Comparison of ENCODE assay signal across 11 cellular contexts in the genomic region with DNA sequence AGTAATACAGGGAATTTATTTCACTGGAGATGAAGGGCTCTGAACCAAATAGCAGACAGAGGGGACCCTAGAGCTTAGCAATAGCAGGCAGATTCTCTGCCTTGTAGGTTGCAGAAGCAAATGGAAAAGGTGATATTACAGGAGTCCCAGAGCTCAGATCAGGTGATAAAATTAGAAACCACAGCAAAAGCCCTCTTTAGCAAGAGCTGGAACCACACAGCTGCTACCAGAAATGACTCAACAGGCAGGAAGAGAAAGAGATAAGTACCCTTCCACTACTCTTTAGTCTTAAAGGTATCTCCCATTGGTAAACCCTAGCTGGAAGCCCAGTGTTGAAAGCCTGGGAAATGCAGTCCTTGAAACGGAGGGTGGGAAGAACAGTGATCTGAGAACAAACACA.
A peak's percentile ranks its signal among the peaks of the same experiment; 100 is the strongest.
DNase-seq lines count a peak whose midpoint lies in the region; ATAC-seq and TF ChIP-seq lines count a peak whose summit lies in the region.
"Had no signal": no experiment of that assay in that cellular context is flagged by ENCODE, and none has a peak within 500 bp of the region (broad histone marks: within the 10 kb centered on the region; RNA-seq: fewer than 3 reads in every experiment).

No MANE protein-coding gene starts in this region.

- peaks cover 12% of the 10 kb centered on the region for H3K4me1 ChIP-seq in adipocyte (ENCODE audit: control insufficient read depth, insufficient read depth, low read length)
- H3K4me1 ChIP-seq: psoas muscle had no signal

- H3K9ac ChIP-seq in adipocyte (ENCODE audit: low read length): no peak overlapping the region

- TF ChIP-seq CTCF in GM13977 (IDR thresholded peaks at IDR 0.05; ENCODE audit: extremely low read depth, insufficient read depth, missing control alignments): no peak

- DNase-seq in GM13977 (ENCODE audit: low spot score) (peak; percentile 22), adipocyte (ENCODE audit: low read depth) (peak; percentile 4), NCI-H524 treated with DMSO at 0.1 percent for 48 hours (lab: John Stamatoyannopoulos, UW) (no peak), NCI-H1048 (lab: John Stamatoyannopoulos, UW) (no peak), HUDEP-2 (lab: John Stamatoyannopoulos, UW; ENCODE audit: unreplicated experiment in 76 of 76) (no peak), RPMI8226 (no peak)
- DNase-seq: EL, psoas muscle, T-cell had no signal

- no peaks in the 10 kb centered on the region for H3K36me3 ChIP-seq in adipocyte (ENCODE audit: control insufficient read depth, insufficient read depth, low read length, severe bottlenecking)

- ATAC-seq in GM19452 (IDR thresholded peaks at IDR 0.05; ENCODE audit: unreplicated experiment) (peak; percentile 99), HG03066 (IDR thresholded peaks at IDR 0.05; ENCODE audit: low read depth, unreplicated experiment) (peak; percentile 98)
- ATAC-seq: psoas muscle, T-cell had no signal

- no peaks in the 10 kb centered on the region for H3K27me3 ChIP-seq in adipocyte (replicated peaks; ENCODE audit: control insufficient read depth, insufficient read depth, low read length)

- H3K4me3 ChIP-seq in adipocyte (ENCODE audit: low read length): no peak overlapping the region
- H3K4me3 ChIP-seq: psoas muscle had no signal

- no peaks in the 10 kb centered on the region for H3K9me3 ChIP-seq in adipocyte (ENCODE audit: control insufficient read depth, low read length)
- H3K9me3 ChIP-seq: psoas muscle had no signal

- in situ Hi-C loops in GM13977 (cut with MboI; ENCODE audit: low pct_unique_long_range_greater_than_20kb, low sequenced_read_pairs, unreplicated experiment): no loop called here

Comparison
In these comparisons a context has a peak if more than half of its experiments do, and no peak if none do; other contexts are left out.
1. DNase-seq: peak in GM13977 (single experiment) and adipocyte (single experiment); none in NCI-H524 treated with DMSO at 0.1 percent for 48 hours (single experiment), NCI-H1048 (single experiment), HUDEP-2 (0 of 76) and RPMI8226 (single experiment).